ENCODE assay signal across 1 cellular context in the genomic region with DNA sequence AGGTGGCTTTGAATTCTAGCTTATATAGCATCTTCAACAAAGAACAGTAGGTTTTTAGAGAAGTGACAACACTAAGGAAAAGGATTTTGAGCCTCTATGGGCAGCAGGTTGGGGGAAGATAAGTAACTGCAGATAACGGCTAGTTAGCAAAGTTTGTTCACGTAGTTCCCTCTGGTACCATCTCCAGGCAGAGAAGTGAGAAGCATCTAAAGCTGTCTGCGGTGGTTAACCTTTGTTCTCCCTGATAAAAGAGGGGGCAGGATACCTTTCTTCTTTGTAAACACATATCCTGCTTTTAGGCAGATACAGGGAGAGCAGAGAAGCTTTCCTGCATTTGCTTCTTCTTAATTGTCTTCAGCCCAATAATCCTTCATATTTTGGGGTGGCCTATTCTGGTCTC.
TF ChIP-seq lines count a peak whose summit lies in the region.

No MANE protein-coding gene starts in this region.

TF ChIP-seq in IMR-90, 13 proteins besides CTCF, POLR2A, EP300 and RAD21:
- TF ChIP-seq FOS (IDR thresholded peaks at IDR 0.05; ENCODE audit: low read depth, low read length) (no peak), NFE2L2 (IDR thresholded peaks at IDR 0.05; ENCODE audit: low read depth, low read length) (no peak), CEBPB (IDR thresholded peaks at IDR 0.05; ENCODE audit: low read depth, low read length) (no peak), RCOR1 (IDR thresholded peaks at IDR 0.05; ENCODE audit: insufficient replicate concordance, low read length) (no peak)
